Comparison of ENCODE assay signal across 8 cellular contexts in the genomic region with DNA sequence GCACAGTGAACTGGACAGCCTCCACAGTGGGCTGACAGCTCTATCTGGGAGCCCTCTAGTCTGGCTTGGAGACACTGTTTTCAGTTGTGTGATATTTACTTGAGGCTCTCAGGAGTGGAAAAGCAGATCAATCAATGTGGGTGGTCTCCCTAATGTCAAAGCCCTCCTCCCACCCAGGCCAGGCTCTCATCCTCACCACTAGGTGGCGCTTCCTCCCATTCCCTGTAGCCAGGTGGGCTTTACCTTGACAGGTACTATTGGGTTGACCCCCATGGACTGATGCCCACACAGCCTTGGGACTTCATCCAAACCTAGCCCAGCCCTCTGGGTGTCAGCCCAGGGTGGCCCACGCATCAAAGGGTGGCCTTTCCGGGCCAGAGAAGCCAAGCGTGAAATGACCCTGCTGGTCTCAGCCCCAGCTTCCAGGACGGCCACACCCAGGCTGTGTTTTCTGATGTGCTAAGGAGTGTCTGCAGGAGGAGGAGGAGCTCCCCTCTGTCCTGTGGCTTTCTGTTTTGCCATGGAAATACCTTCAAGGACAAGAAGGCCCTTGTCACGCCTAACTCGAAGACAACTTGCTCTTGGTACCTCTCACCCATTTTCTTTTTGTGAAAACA. TPM values are rescaled to one million over a fixed set of nuclear protein-coding genes. Genes with fewer than 3 reads are reported as not detected.
DNase-seq lines count a peak whose midpoint lies in the region; ATAC-seq and TF ChIP-seq lines count a peak whose summit lies in the region.

No MANE protein-coding gene starts in this region.

- no peak overlapping the region for H4K8ac ChIP-seq in mesendoderm (ENCODE audit: low read depth, low read length)

- H3K79me2 ChIP-seq in KMS-11 (ENCODE audit: insufficient read depth, low read depth): no peaks in the 10 kb centered on the region
- no peaks in the 10 kb centered on the region for H3K79me2 ChIP-seq in mesendoderm (ENCODE audit: control insufficient read depth, insufficient read depth, low read length)

- H3K18ac ChIP-seq in mesendoderm (ENCODE audit: low read length): no peak overlapping the region

- H3K4me1 Mint-ChIP-seq in CD4-positive, alpha-beta memory T cell: no peaks in the 10 kb centered on the region

- H2BK5ac ChIP-seq in mesendoderm (ENCODE audit: low read length): no peak overlapping the region

- H2AFZ ChIP-seq in KMS-11 (ENCODE audit: low read depth): no peak overlapping the region

- no peak for TF ChIP-seq POLR2A in gastrocnemius medialis (IDR thresholded peaks at IDR 0.05)

- no peak overlapping the region for H3K56ac ChIP-seq in mesendoderm (ENCODE audit: low read length)

- no peak overlapping the region for H3K23ac ChIP-seq in mesendoderm (ENCODE audit: low read length)

- no peak overlapping the region for H2BK120ac ChIP-seq in mesendoderm (ENCODE audit: low read depth, low read length)

- H3K4ac ChIP-seq in mesendoderm (ENCODE audit: low read depth, low read length): no peak overlapping the region

- H3K4me2 ChIP-seq in KMS-11 (no peak overlapping the region), mesendoderm (ENCODE audit: low read length) (no peak overlapping the region)

- H2AK5ac ChIP-seq in mesendoderm (ENCODE audit: low read length): no peak overlapping the region

- no CpG with 5 or more reads among the region's 7 CpGs for WGBS in mesendoderm (ENCODE audit: extremely low coverage, insufficient coverage, low lambda C conversion rate)

- H3K4me3 Mint-ChIP-seq in CD4-positive, alpha-beta memory T cell: no peak overlapping the region

- H3K79me1 ChIP-seq in mesendoderm (ENCODE audit: low read length): no peaks in the 10 kb centered on the region

- POLR2A ChIA-PET in CD4-positive, alpha-beta memory T cell (lab: Charles Lee; ENCODE audit: partially characterized antibody): no interaction called here

- no peak overlapping the region for H2BK15ac ChIP-seq in mesendoderm (replicated peaks; ENCODE audit: low read depth)

- ATAC-seq in activated naive CD4-positive, alpha-beta T cell treated with anti-CD3 and anti-CD28 coated beads, Interleukin-2, amount 50 U/mL, for 72 hours: peak; percentile 51 to 53
- ATAC-seq in gastrocnemius medialis: no peak

- intact Hi-C loops in CD4-positive, alpha-beta memory T cell (cut with micrococcal nuclease): loop anchor here (1.0 kb wide), 1 partner anchor 678 kb away; no protein-coding TSS in a partner anchor
- intact Hi-C loops in gastrocnemius medialis (cut with DNase I; ENCODE audit: low total_unique reads): no loop called here

- no peak overlapping the region for H3K27ac ChIP-seq in CD4-positive, alpha-beta memory T cell (ENCODE audit: low read depth, low read length)
- H3K27ac ChIP-seq in KMS-11 (no peak overlapping the region), mesendoderm (ENCODE audit: low read depth, low read length) (no peak overlapping the region), gastrocnemius medialis (no peak overlapping the region)

- H3K9me3 Mint-ChIP-seq in CD4-positive, alpha-beta memory T cell: no peaks in the 10 kb centered on the region
- no peaks in the 10 kb centered on the region for H3K9me3 Mint-ChIP-seq in activated naive CD4-positive, alpha-beta T cell treated with anti-CD3 and anti-CD28 coated beads, Interleukin-2, amount 50 U/mL, for 72 hours

- no peaks in the 10 kb centered on the region for H3K36me3 ChIP-seq in CD4-positive, alpha-beta memory T cell (ENCODE audit: insufficient read depth, low read length)
- H3K36me3 ChIP-seq in KMS-11 (ENCODE audit: insufficient read depth): no peaks in the 10 kb centered on the region
- H3K36me3 ChIP-seq in mesendoderm (ENCODE audit: control insufficient read depth, insufficient read depth, low read length): no peaks in the 10 kb centered on the region
- H3K36me3 ChIP-seq in gastrocnemius medialis: no peaks in the 10 kb centered on the region

- in situ Hi-C loops in gastrocnemius medialis (cut with MboI; ENCODE audit: low sequenced_read_pairs in 4 of 4): no loop called here

- no peak overlapping the region for H3K9ac ChIP-seq in KMS-11
- no peak overlapping the region for H3K9ac ChIP-seq in mesendoderm (ENCODE audit: low read length)

- H3K36me3 Mint-ChIP-seq in CD4-positive, alpha-beta memory T cell: no peaks in the 10 kb centered on the region
- no peaks in the 10 kb centered on the region for H3K36me3 Mint-ChIP-seq in activated naive CD4-positive, alpha-beta T cell treated with anti-CD3 and anti-CD28 coated beads, Interleukin-2, amount 50 U/mL, for 72 hours

- H3K9me3 ChIP-seq in CD4-positive, alpha-beta memory T cell (ENCODE audit: control insufficient read depth in 1 of 2, low read length in 2 of 2): no peaks in the 10 kb centered on the region
- H3K9me3 ChIP-seq in gastrocnemius medialis: no peaks in the 10 kb centered on the region

- DNase-seq in CD4-positive, alpha-beta memory T cell: peak; percentile 5 to 40 (median 11)
- peak in 1 of 2 donors; percentile 50 for DNase-seq in activated naive CD4-positive, alpha-beta T cell treated with anti-CD3 and anti-CD28 coated beads, Interleukin-2, amount 50 U/mL, for 72 hours (ENCODE audit: low spot score in 2 of 2)
- DNase-seq in mesendoderm (peak; percentile 59), nucleus accumbens (lab: John Stamatoyannopoulos, UW) (no peak), COR-L47 (lab: John Stamatoyannopoulos, UW) (no peak), gastrocnemius medialis (no peak), inferior parietal cortex (ENCODE audit: extremely low spot score) (no peak)

- H3K27me3 ChIP-seq in CD4-positive, alpha-beta memory T cell (ENCODE audit: insufficient read depth, low read length): no peaks in the 10 kb centered on the region
- H3K27me3 ChIP-seq in KMS-11 (ENCODE audit: insufficient read depth, low read depth): no peaks in the 10 kb centered on the region
- no peaks in the 10 kb centered on the region for H3K27me3 ChIP-seq in mesendoderm (ENCODE audit: insufficient read depth, low read length, poor library complexity)
- H3K27me3 ChIP-seq in gastrocnemius medialis: no peaks in the 10 kb centered on the region

- no peak overlapping the region for H4K5ac ChIP-seq in mesendoderm (ENCODE audit: low read length)

- H3K27me3 Mint-ChIP-seq in CD4-positive, alpha-beta memory T cell: peaks cover 3 to 12% of the 10 kb centered on the region in 2 donors

- H3K4me1 ChIP-seq in CD4-positive, alpha-beta memory T cell (ENCODE audit: insufficient read depth, low read length): no peaks in the 10 kb centered on the region
- no peaks in the 10 kb centered on the region for H3K4me1 ChIP-seq in KMS-11 (ENCODE audit: low read depth, poor library complexity, severe bottlenecking)
- H3K4me1 ChIP-seq in mesendoderm (ENCODE audit: control insufficient read depth, low read depth, low read length): no peaks in the 10 kb centered on the region
- H3K4me1 ChIP-seq in gastrocnemius medialis: no peaks in the 10 kb centered on the region

- TF ChIP-seq CTCF in KMS-11 (conservative IDR thresholded peaks at IDR 0.05; ENCODE audit: low read depth, low read length) (peak; percentile 69), gastrocnemius medialis (IDR thresholded peaks at IDR 0.05 in 4 of 5, conservative IDR thresholded peaks at IDR 0.05 in 1 of 5) (peak in 2 of 5 experiments; percentile 40 to 41)

- H4K20me1 ChIP-seq in KMS-11 (ENCODE audit: insufficient read depth): no peaks in the 10 kb centered on the region

- H3K4me3 ChIP-seq in CD4-positive, alpha-beta memory T cell (ENCODE audit: low read length in 2 of 2): no peak overlapping the region
- H3K4me3 ChIP-seq in KMS-11 (IDR thresholded peaks at IDR 0.05; ENCODE audit: insufficient read depth, low read depth, low read length): no peak overlapping the region
- H3K4me3 ChIP-seq in mesendoderm (ENCODE audit: low read length): no peak overlapping the region
- no peak overlapping the region for H3K4me3 ChIP-seq in gastrocnemius medialis

- CTCF ChIA-PET in CD4-positive, alpha-beta memory T cell (lab: Charles Lee; ENCODE audit: partially characterized antibody): interaction anchor here (0.8 to 2.5 kb wide), 14 partner anchors 11 to 1306 kb away, joined by 3 to 8 read pairs (median 3); no protein-coding TSS in a partner anchor

- no peak overlapping the region for H3K27ac Mint-ChIP-seq in CD4-positive, alpha-beta memory T cell
- H3K27ac Mint-ChIP-seq in activated naive CD4-positive, alpha-beta T cell treated with anti-CD3 and anti-CD28 coated beads, Interleukin-2, amount 50 U/mL, for 72 hours: no peak overlapping the region

RNA-seq across cellular contexts. Expression of a gene that starts 54.0 kb away (rescaled TPM):
- under 1 TPM; 0.30 to 0.67 TPM for total RNA-seq in CD4-positive, alpha-beta memory T cell
- under 1 TPM in 1 of 2 donors, not detected in 1; 0.09 TPM for polyA plus RNA-seq in CD4-positive, alpha-beta memory T cell
- total RNA-seq in activated naive CD4-positive, alpha-beta T cell treated with anti-CD3 and anti-CD28 coated beads, Interleukin-2, amount 50 U/mL, for 72 hours: under 1 TPM; 0.07 to 0.31 TPM
- 0.32 TPM for polyA plus RNA-seq in mesendoderm (2013, experiment 1 of 2)
- polyA plus RNA-seq in mesendoderm (2013, experiment 2 of 2): 0.29 TPM
- total RNA-seq in gastrocnemius medialis: 1 to 10 TPM in 2 of 4 donors, under 1 TPM in 2; 0.49 to 3.0 (median 1.1) TPM

Comparison
In these comparisons a context has a peak if more than half of its experiments do, and no peak if none do; other contexts are left out.
1. DNase-seq: peak in CD4-positive, alpha-beta memory T cell (5 of 5) and mesendoderm (single experiment); none in nucleus accumbens (0 of 56), COR-L47 (single experiment), gastrocnemius medialis (0 of 2) and inferior parietal cortex (single experiment).
2. ATAC-seq: peak in activated naive CD4-positive, alpha-beta T cell treated with anti-CD3 and anti-CD28 coated beads, Interleukin-2, amount 50 U/mL, for 72 hours (2 of 2); none in gastrocnemius medialis (0 of 2).